ENCODE assay signal across 20 cellular contexts in the genomic region with DNA sequence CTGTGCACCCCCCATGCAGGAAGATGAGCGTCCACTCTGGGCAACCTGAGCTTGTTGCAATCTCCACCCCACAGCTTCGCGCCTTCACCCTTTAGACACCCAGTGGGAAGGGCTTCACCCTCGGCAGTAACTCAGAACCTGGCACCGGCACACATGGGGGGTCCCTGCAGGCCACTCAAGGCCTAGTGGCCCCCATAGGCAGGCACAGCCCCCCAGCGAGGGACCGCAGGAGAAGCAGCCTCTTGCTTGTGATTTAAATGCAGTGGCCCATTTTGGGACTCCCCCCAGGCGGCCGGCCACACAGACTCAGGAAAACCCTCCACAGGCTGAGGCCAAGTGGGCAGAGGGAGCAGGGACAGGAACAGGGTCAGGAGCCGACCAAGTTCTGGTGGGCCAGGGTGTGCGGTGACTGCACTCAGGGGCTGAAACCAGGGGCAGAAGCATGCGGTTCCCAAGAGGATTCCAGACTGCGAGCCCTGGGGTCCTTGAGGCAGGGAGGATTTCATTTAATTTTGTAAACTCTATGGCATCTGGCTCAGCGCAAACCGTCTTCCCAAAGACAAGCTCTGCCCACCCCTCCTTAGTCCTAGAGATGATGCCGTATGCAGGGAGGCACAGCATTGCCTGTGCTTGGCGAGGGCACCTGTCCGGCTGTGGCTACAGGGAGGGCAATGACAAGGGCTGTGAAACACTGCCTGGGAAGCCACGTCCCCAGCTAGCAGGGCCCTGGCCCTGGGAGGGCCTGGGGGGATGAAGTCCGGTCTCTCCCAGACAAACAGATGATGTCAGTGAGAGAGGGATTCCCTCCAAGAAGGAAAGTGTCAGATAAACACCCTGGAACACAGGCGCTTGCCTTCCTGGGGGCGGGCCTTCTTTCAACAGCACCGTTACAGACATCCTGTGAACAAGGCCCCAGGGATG. TPM values are rescaled to one million over a fixed set of nuclear protein-coding genes. Genes with fewer than 3 reads are reported as not detected.
DNase-seq lines count a peak whose midpoint lies in the region; ATAC-seq, FAIRE-seq and TF ChIP-seq lines count a peak whose summit lies in the region.
"Had no signal": no experiment of that assay in that cellular context is flagged by ENCODE, and none has a peak within 500 bp of the region (broad histone marks: within the 10 kb centered on the region; RNA-seq: fewer than 3 reads in every experiment).

No MANE protein-coding gene starts in this region.

- H3K56ac ChIP-seq in H9 (ENCODE audit: insufficient read length, low read depth, low read length) (no peak overlapping the region), H1 (replicated peaks; ENCODE audit: insufficient read length, low read depth, low read length) (no peak overlapping the region)

- no peaks in the 10 kb centered on the region for H3K9me3 Mint-ChIP-seq in H9

- no peaks in the 10 kb centered on the region for H3K79me1 ChIP-seq in H9 (ENCODE audit: insufficient read depth, low read depth, low read length, poor library complexity, severe bottlenecking)
- H3K79me1 ChIP-seq in H1 (ENCODE audit: low read depth, low read length), result no peaks in the 10 kb centered on the region

- H3K27me3 Mint-ChIP-seq in H9 (ENCODE audit: low read depth), result peaks cover 13% of the 10 kb centered on the region

- TF ChIP-seq CTCF in H9 (conservative IDR thresholded peaks at IDR 0.05), result no peak
- TF ChIP-seq CTCF in H1 (IDR thresholded peaks at IDR 0.05; ENCODE audit: control extremely low read depth in 1 of 3, insufficient read depth in 1 of 3, low read depth in 1 of 3, low read length in 3 of 3), result no peak
- TF ChIP-seq CTCF in HepG2 (CRISPR knock-in tag; IDR thresholded peaks at IDR 0.05), result no peak; the same call in 1 of the 2 replicates

- no peaks in the 10 kb centered on the region for H3K79me2 ChIP-seq in H9 (ENCODE audit: insufficient read depth, low read length)
- H3K79me2 ChIP-seq in H1 (ENCODE audit: control insufficient read depth in 1 of 2, insufficient read depth in 2 of 2, low read length in 2 of 2), result no peaks in the 10 kb centered on the region
- H3K79me2 ChIP-seq in HepG2 (ENCODE audit: insufficient read depth, low read length), result no peaks in the 10 kb centered on the region

- no peak for DNase-seq in H9
- DNase-seq in H1 (ENCODE audit: low read depth in 1 of 2, low spot score in 2 of 2), result no peak
- DNase-seq in HepG2 (ENCODE audit: low spot score), result peak; percentile 97
- no peak for DNase-seq in NCI-H187 (lab: John Stamatoyannopoulos, UW)
- no peak for DNase-seq in COLO829 (ENCODE audit: low spot score)
- DNase-seq in GOT3 (lab: John Stamatoyannopoulos, UW), result no peak
- DNase-seq: activated CD4-positive, alpha-beta T cell treated with anti-CD3 and anti-CD28 coated beads for 48 hours; activated CD8-positive, alpha-beta memory T cell treated with anti-CD3 and anti-CD28 coated beads, Interleukin-2, amount 50 U/mL, for 4 hours; activated naive CD4-positive, alpha-beta T cell; anterior cingulate cortex; KG1; occipital lobe had no signal

- TF ChIP-seq EP300 in H1 (IDR thresholded peaks at IDR 0.05; ENCODE audit: borderline replicate concordance in 1 of 2, low read depth in 2 of 2, low read length in 2 of 2), result no peak
- peak in 1 of 2 experiments; percentile 69; a peak in 2 of 4 replicates for TF ChIP-seq EP300 in HepG2 (IDR thresholded peaks at IDR 0.05; ENCODE audit: low read depth in 2 of 2, low read length in 2 of 2)
- TF ChIP-seq EP300 in HepG2 (CRISPR knock-in tag; IDR thresholded peaks at IDR 0.05; ENCODE audit: borderline replicate concordance), result peak; percentile 72

- H3K9ac ChIP-seq in BLaER1 (no peak overlapping the region), H9 (ENCODE audit: extremely low read depth, insufficient read length, low read length) (no peak overlapping the region), H1 (replicated peaks in 1 of 4; ENCODE audit: extremely low read depth in 1 of 4, low read depth in 3 of 4, low read length in 3 of 4) (no peak overlapping the region), HepG2 (ENCODE audit: insufficient read depth, low read depth, low read length) (peak overlapping the region; percentile 72)

- no peak overlapping the region for H3K23ac ChIP-seq in H9 (ENCODE audit: insufficient read length, low read depth, low read length)
- H3K23ac ChIP-seq in H1 (ENCODE audit: insufficient read length), result no peak overlapping the region

- H2AFZ ChIP-seq in H9 (ENCODE audit: low read length), result no peak overlapping the region
- H2AFZ ChIP-seq in H1 (ENCODE audit: low read length), result no peak overlapping the region
- H2AFZ ChIP-seq in HepG2 (ENCODE audit: low read length), result no peak overlapping the region

- intact Hi-C loops in HepG2 (cut with micrococcal nuclease; ENCODE audit: unreplicated experiment), result no loop called here

- no peaks in the 10 kb centered on the region for H3K36me3 ChIP-seq in BLaER1
- H3K36me3 ChIP-seq in H1 (ENCODE audit: control insufficient read depth in 2 of 4, insufficient read depth in 4 of 4, low read length in 3 of 4), result no peaks in the 10 kb centered on the region
- H3K36me3 ChIP-seq in HepG2 (replicated peaks in 1 of 2; ENCODE audit: control insufficient read depth in 1 of 2, insufficient read depth in 2 of 2, low read length in 2 of 2), result no peaks in the 10 kb centered on the region
- H3K36me3 ChIP-seq: HAP-1, uterus had no signal

- H3K4me2 ChIP-seq in BLaER1 (peak overlapping the region; percentile 79), H9 (ENCODE audit: insufficient read depth, insufficient read length, low read length) (no peak overlapping the region), H1 (ENCODE audit: insufficient read depth in 1 of 2, low read depth in 2 of 2, low read length in 2 of 2) (no peak overlapping the region), HepG2 (ENCODE audit: low read depth, low read length) (0 out of 2 replicates have a peak overlapping the region, but pooled peaks have one; percentile 15)

- POLR2A ChIA-PET in H1 (lab: Charles Lee; ENCODE audit: partially characterized antibody), result no interaction called here
- POLR2A ChIA-PET in HepG2 (lab: Yijun Ruan, JAX), result interaction anchor here (1.0 to 1.5 kb wide), 3 partner anchors 59 to 100 kb away, joined by 3 to 6 read pairs (median 5); no protein-coding TSS in a partner anchor

- no peaks in the 10 kb centered on the region for H4K20me1 ChIP-seq in BLaER1
- peaks cover 3% of the 10 kb centered on the region for H4K20me1 ChIP-seq in H9 (ENCODE audit: control insufficient read depth, insufficient read depth, insufficient read length)
- no peaks in the 10 kb centered on the region for H4K20me1 ChIP-seq in H1 (replicated peaks in 1 of 2; ENCODE audit: control insufficient read depth in 1 of 2, insufficient read depth in 2 of 2, low read length in 2 of 2)
- H4K20me1 ChIP-seq in HepG2 (ENCODE audit: insufficient read depth, low read length), result no peaks in the 10 kb centered on the region

- TF ChIP-seq POLR2A in H1 (IDR thresholded peaks at IDR 0.05; ENCODE audit: control extremely low read depth in 1 of 2, low read depth in 2 of 2, low read length in 2 of 2) (no peak), HepG2 (IDR thresholded peaks at IDR 0.05; ENCODE audit: insufficient read depth in 1 of 2, low read depth in 2 of 2, low read length in 2 of 2) (peak; percentile 50 to 75; a peak in 3 of 4 replicates)

- H3K9me3 ChIP-seq in BLaER1, result no peaks in the 10 kb centered on the region
- no peaks in the 10 kb centered on the region for H3K9me3 ChIP-seq in H9 (ENCODE audit: control insufficient read depth, low read depth, low read length)
- H3K9me3 ChIP-seq in H1 (ENCODE audit: insufficient read depth in 2 of 2, low read depth in 1 of 2, low read length in 1 of 2), result no peaks in the 10 kb centered on the region
- no peaks in the 10 kb centered on the region for H3K9me3 ChIP-seq in HepG2 (ENCODE audit: low read length)
- H3K9me3 ChIP-seq: HAP-1, uterus had no signal

- no peak for FAIRE-seq in H1 (lab: Jason Lieb, UNC)
- peak; percentile 68 for FAIRE-seq in HepG2 (lab: Jason Lieb, UNC)
- FAIRE-seq: colon, frontal cortex had no signal

- no peak overlapping the region for H3K4me3 Mint-ChIP-seq in H9

- H4K5ac ChIP-seq in H9 (ENCODE audit: insufficient read length, low read depth, low read length) (no peak overlapping the region), H1 (ENCODE audit: insufficient read length, low read depth, low read length) (no peak overlapping the region)

- ATAC-seq in HepG2 (peak; percentile 89), GM18511 (IDR thresholded peaks at IDR 0.05; ENCODE audit: unreplicated experiment) (no peak)

- H2BK12ac ChIP-seq in H9 (ENCODE audit: insufficient read length, low read depth, low read length), result no peak overlapping the region
- peak overlapping the region; percentile 87; the same call in 1 of the 2 replicates for H2BK12ac ChIP-seq in H1 (ENCODE audit: low read depth, low read length)

- no peaks in the 10 kb centered on the region for H3K27me3 ChIP-seq in BLaER1
- H3K27me3 ChIP-seq in H9 (ENCODE audit: insufficient read depth, low read length), result no peaks in the 10 kb centered on the region
- H3K27me3 ChIP-seq in H1 (replicated peaks in 1 of 4; ENCODE audit: control insufficient read depth in 3 of 4, extremely low read depth in 1 of 4, insufficient read depth in 3 of 4, low read length in 3 of 4), result no peaks in the 10 kb centered on the region; a peak in 1 of 7 replicates
- H3K27me3 ChIP-seq in HepG2 (ENCODE audit: control insufficient read depth in 1 of 2, insufficient read depth in 2 of 2, low read length in 2 of 2), result no peaks in the 10 kb centered on the region
- H3K27me3 ChIP-seq: uterus had no signal

- H3K36me3 Mint-ChIP-seq in H9 (ENCODE audit: insufficient read depth in 1 of 3, low read depth in 3 of 3), result no peaks in the 10 kb centered on the region

- H4K91ac ChIP-seq in H9 (ENCODE audit: insufficient read length, low read depth, low read length) (no peak overlapping the region), H1 (replicated peaks; ENCODE audit: insufficient read length, low read length) (peak overlapping the region; percentile 54)

- H2BK20ac ChIP-seq in H9 (ENCODE audit: low read depth, low read length, poor library complexity, severe bottlenecking) (no peak overlapping the region), H1 (ENCODE audit: low read length) (peak overlapping the region; percentile 32; the same call in 1 of the 2 replicates)

- in situ Hi-C loops in HepG2 (cut with HindIII; ENCODE audit: extremely low pct_ligation_motif_present, low pct_unique_long_range_greater_than_20kb), result no loop called here

- H3K18ac ChIP-seq in H9 (ENCODE audit: insufficient read length, low read depth, low read length) (no peak overlapping the region), H1 (ENCODE audit: extremely low read depth, low read length) (peak overlapping the region; percentile 60)

- no peak overlapping the region; the same call in 1 of the 2 replicates for H3K14ac ChIP-seq in H9 (ENCODE audit: insufficient read depth, low read length)
- H3K14ac ChIP-seq in H1 (ENCODE audit: insufficient read length), result no peak overlapping the region

- H2BK5ac ChIP-seq in H9 (ENCODE audit: insufficient read length, low read length) (no peak overlapping the region), H1 (ENCODE audit: low read depth, low read length) (peak overlapping the region; percentile 35; the same call in 1 of the 2 replicates)

- peak overlapping the region in 2 of 3 experiments; percentile 67 to 77; a peak in 2 of 7 replicates for H3K27ac Mint-ChIP-seq in H9

- WGBS in H9 (ENCODE audit: extremely low coverage, insufficient read length, low lambda C conversion rate), result no CpG with 5 or more reads among the region's 23 CpGs
- 85% methylated on average over 23 of the region's 23 CpGs; no CpG with 5 or more reads in 1 of the 2 experiments for WGBS in H1 (ENCODE audit: extremely low coverage in 1 of 2, insufficient coverage in 1 of 2, insufficient read length in 1 of 2, insufficient replicate concordance in 2 of 2, low coverage in 1 of 2, low lambda C conversion rate in 2 of 2, missing lambda C conversion rate in 1 of 2), 2 experiments
- 57% methylated on average over 21 of the region's 23 CpGs for WGBS in HepG2 (ENCODE audit: low lambda C conversion rate)

- TSS peak; percentile 68 for BruUV-seq in HepG2 (replicated peaks; lab: Mats Ljungman, UMichigan)

- no peak overlapping the region for H2AK5ac ChIP-seq in H9 (ENCODE audit: insufficient read length, low read length)
- H2AK5ac ChIP-seq in H1 (ENCODE audit: low read depth, low read length), result peak overlapping the region; percentile 53; the same call in 1 of the 2 replicates

- H3K4me1 Mint-ChIP-seq in H9, result peaks cover 29 to 32% of the 10 kb centered on the region in 2 experiments

- no peak overlapping the region for H4K8ac ChIP-seq in H9 (replicated peaks; ENCODE audit: insufficient read length, low read depth, low read length)
- H4K8ac ChIP-seq in H1 (ENCODE audit: extremely low read depth, insufficient read depth, low read length), result no peak overlapping the region; the same call in 1 of the 2 replicates

- H3T11ph ChIP-seq in H9 (ENCODE audit: low read length), result no peak overlapping the region

- H3K4me3 ChIP-seq in BLaER1 (no peak overlapping the region), H1 (ENCODE audit: extremely low read depth in 1 of 4, insufficient read depth in 2 of 4, low read depth in 3 of 4, low read length in 4 of 4) (no peak overlapping the region), HepG2 (replicated peaks in 1 of 3; ENCODE audit: insufficient read depth in 1 of 3, low read depth in 2 of 3, low read length in 3 of 3) (no peak overlapping the region)
- H3K4me3 ChIP-seq: HAP-1, uterus had no signal

- no peak overlapping the region for H2BK15ac ChIP-seq in H9 (ENCODE audit: low read depth, low read length)
- no peak overlapping the region; the same call in 1 of the 2 replicates for H2BK15ac ChIP-seq in H1 (ENCODE audit: low read length)

- no peaks in the 10 kb centered on the region for H3K23me2 ChIP-seq in H9 (ENCODE audit: insufficient read length, low read depth, low read length, poor library complexity, severe bottlenecking)
- no peaks in the 10 kb centered on the region for H3K23me2 ChIP-seq in H1 (ENCODE audit: low read depth, low read length)

- no peak for TF ChIP-seq RAD21 in H1 (IDR thresholded peaks at IDR 0.05 in 1 of 2, conservative IDR thresholded peaks at IDR 0.05 in 1 of 2; ENCODE audit: low read depth in 2 of 2, low read length in 2 of 2)
- TF ChIP-seq RAD21 in HepG2 (CRISPR knock-in tag; IDR thresholded peaks at IDR 0.05), result peak; percentile 40; the same call in 1 of the 2 replicates

- H2BK120ac ChIP-seq in H9 (ENCODE audit: low read depth, low read length, poor library complexity, severe bottlenecking) (no peak overlapping the region), H1 (replicated peaks; ENCODE audit: low read depth, low read length) (no peak overlapping the region)

- CTCF ChIA-PET in H1 (lab: Charles Lee; ENCODE audit: partially characterized antibody) (interaction anchor here (1.2 to 1.7 kb wide), 2 partner anchors 19 to 48 kb away, joined by 3 to 7 read pairs; no protein-coding TSS in a partner anchor), HepG2 (lab: Yijun Ruan, JAX; ENCODE audit: low intra/inter-chr PET ratio, low total read pairs) (no interaction called here)

- H3K4me1 ChIP-seq in BLaER1, result peaks cover 36% of the 10 kb centered on the region
- no peaks in the 10 kb centered on the region; the same call in 1 of the 2 replicates for H3K4me1 ChIP-seq in H9 (ENCODE audit: insufficient read depth, low read length)
- H3K4me1 ChIP-seq in H1 (replicated peaks in 1 of 4; ENCODE audit: control insufficient read depth in 3 of 4, insufficient read depth in 4 of 4, low read length in 3 of 4), result peaks cover 0 to 2% (median 1%) of the 10 kb centered on the region in 4 experiments; a peak in 4 of 7 replicates
- H3K4me1 ChIP-seq in HepG2 (ENCODE audit: insufficient read depth, low read length), result peaks cover 77% of the 10 kb centered on the region
- H3K4me1 ChIP-seq: HAP-1, uterus had no signal

- H3K4ac ChIP-seq in H9 (ENCODE audit: low read depth, low read length) (no peak overlapping the region), H1 (replicated peaks; ENCODE audit: insufficient read length, low read depth, low read length) (no peak overlapping the region)

- H3K27ac ChIP-seq in BLaER1 (no peak overlapping the region), H9 (ENCODE audit: insufficient read length, low read depth, low read length) (no peak overlapping the region), H1 (ENCODE audit: low read depth, low read length) (no peak overlapping the region), HepG2 (ENCODE audit: extremely low read length, insufficient read depth, low read length) (peak overlapping the region; percentile 82)
- H3K27ac ChIP-seq: uterus had no signal

RNA-seq across cellular contexts. Expression of gene GPR31, which starts 52.9 kb away (rescaled TPM):
- total RNA-seq in H9 (2021), result not detected in 2 replicates
- total RNA-seq in H1 (2021; fragmentation: NEBNext Ultra II Directional; extraction: Animal tissue kit (Norgen Biotek cat#: 25700)), result not detected in 2 replicates
- polyA plus RNA-seq in H1 (2011; rRNA removed), result not detected in 2 replicates
- polyA plus RNA-seq in H1 (2011; cell fraction: cytosol; rRNA removed), result not detected
- polyA plus RNA-seq in H1 (2011; cell fraction: nucleus; rRNA removed), result not detected
- not detected in 4 replicates for polyA plus RNA-seq in H1 (2012, experiment 1 of 2)
- polyA plus RNA-seq in H1 (2012, experiment 2 of 2), result not detected
- polyA plus RNA-seq in H1 (2013, experiment 1 of 2), result not detected
- polyA plus RNA-seq in H1 (2013, experiment 2 of 2), result not detected
- polyA minus RNA-seq in H1 (2011; rRNA and poly(A)+ RNA removed), result not detected in 2 replicates
- polyA minus RNA-seq in H1 (2011; cell fraction: cytosol; rRNA and poly(A)+ RNA removed), result not detected
- not detected for polyA minus RNA-seq in H1 (2011; cell fraction: nucleus; rRNA and poly(A)+ RNA removed)
- total RNA-seq in HepG2 (2016; rRNA removed; fragmentation: Illumina TruSeq; extraction: Trizol), result not detected in 2 replicates
- not detected in 2 replicates for total RNA-seq in HepG2 (2016; cell fraction: cytosol; rRNA removed; fragmentation: Illumina TruSeq; extraction: Trizol; ENCODE audit: low read depth)
- total RNA-seq in HepG2 (2016; cell fraction: insoluble cytoplasmic fraction; rRNA removed; fragmentation: Illumina TruSeq; extraction: Trizol), result not detected in 2 replicates
- total RNA-seq in HepG2 (2016; cell fraction: membrane; rRNA removed; fragmentation: Illumina TruSeq; extraction: Trizol), result not detected in 2 replicates
- total RNA-seq in HepG2 (2016; cell fraction: nucleus; rRNA removed; fragmentation: Illumina TruSeq; extraction: Trizol), result not detected in 2 replicates
- polyA plus RNA-seq in HepG2 (2011; rRNA removed), result not detected in 2 replicates
- polyA plus RNA-seq in HepG2 (2011; cell fraction: cytosol; rRNA removed), result not detected in 2 replicates
- not detected in 2 replicates for polyA plus RNA-seq in HepG2 (2011; cell fraction: nucleus; rRNA removed)
- polyA plus RNA-seq in HepG2 (2012), result not detected in 2 replicates
- polyA plus RNA-seq in HepG2 (2016; cell fraction: cytosol; fragmentation: Illumina TruSeq; extraction: Trizol; ENCODE audit: low read depth), result not detected in 2 replicates
- polyA plus RNA-seq in HepG2 (2016; cell fraction: insoluble cytoplasmic fraction; fragmentation: Illumina TruSeq; extraction: Trizol; ENCODE audit: low read depth), result not detected in 2 replicates
- not detected in 2 replicates for polyA plus RNA-seq in HepG2 (2016; cell fraction: membrane; fragmentation: Illumina TruSeq; extraction: Trizol; ENCODE audit: low read depth)
- polyA plus RNA-seq in HepG2 (2016; cell fraction: nucleus; fragmentation: Illumina TruSeq; extraction: Trizol; ENCODE audit: insufficient read depth, low read depth), result not detected in 2 replicates
- polyA minus RNA-seq in HepG2 (2011; rRNA and poly(A)+ RNA removed; ENCODE audit: low replicate concordance), result not detected in 2 replicates
- polyA minus RNA-seq in HepG2 (2011; cell fraction: cytosol; rRNA and poly(A)+ RNA removed), result not detected in 2 replicates
- polyA minus RNA-seq in HepG2 (2011; cell fraction: nucleus; rRNA and poly(A)+ RNA removed), result not detected in 2 replicates
- total RNA-seq: frontal cortex, lower leg skin, occipital lobe, RPMI7951, uterus had no signal

Comparison
In these comparisons a context has a peak if more than half of its experiments do, and no peak if none do; other contexts are left out.
1. H3K4me2 ChIP-seq: peak in BLaER1 (single experiment) and HepG2 (single experiment); none in H9 (single experiment) and H1 (0 of 2).
2. POLR2A ChIP-seq: peak in HepG2 (2 of 2); none in H1 (0 of 2).